Comparison of ENCODE assay signal across 9 cellular contexts in the genomic region with DNA sequence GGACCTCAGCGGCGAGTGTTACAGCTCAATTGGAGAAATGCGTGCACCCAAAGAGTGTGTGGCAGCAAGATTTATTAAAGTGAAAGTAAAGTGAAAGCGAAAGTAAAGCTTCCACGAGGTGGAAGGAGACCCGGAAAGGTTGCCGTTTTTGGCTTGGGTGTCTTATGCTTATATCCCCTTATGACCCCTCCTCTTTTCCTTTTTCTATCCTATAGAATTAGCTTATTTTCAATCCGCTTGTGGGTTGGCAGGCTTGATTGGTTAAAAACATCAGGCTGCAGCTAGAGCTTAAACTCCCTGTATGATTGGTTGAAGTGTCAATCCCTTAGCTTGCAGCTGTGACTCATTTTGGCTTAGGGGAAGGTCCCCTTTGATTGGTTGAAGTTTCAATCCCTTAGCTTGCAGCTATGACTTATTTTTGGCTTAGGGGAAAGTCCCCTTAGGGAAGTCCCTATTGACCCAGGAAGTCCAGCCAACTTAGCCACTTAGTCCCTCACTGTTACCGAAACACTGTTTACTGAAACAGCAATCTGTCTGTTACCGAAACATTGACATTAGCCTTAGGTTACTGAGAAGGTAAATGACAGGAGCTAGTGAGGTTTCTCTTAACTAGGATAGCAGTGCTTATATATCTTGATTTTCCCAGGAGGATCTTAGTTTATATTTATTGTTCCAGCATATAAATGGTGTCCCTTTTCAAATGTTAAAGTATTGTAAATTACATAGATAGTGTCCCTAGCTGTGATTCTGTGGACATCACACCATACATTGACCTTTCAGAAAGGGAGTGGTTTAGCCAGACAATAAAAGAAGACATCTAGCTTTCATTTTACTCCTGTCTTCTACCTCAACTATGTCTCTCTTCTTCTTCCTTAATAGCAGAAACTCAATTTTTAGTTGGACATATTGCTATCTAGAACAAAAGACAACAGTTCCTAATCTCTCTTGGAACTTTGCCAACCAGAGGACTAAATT.
A peak's percentile ranks its signal among the peaks of the same experiment; 100 is the strongest.
DNase-seq lines count a peak whose midpoint lies in the region; ATAC-seq and TF ChIP-seq lines count a peak whose summit lies in the region.
"Had no signal": no experiment of that assay in that cellular context is flagged by ENCODE, and none has a peak within 500 bp of the region (broad histone marks: within the 10 kb centered on the region; RNA-seq: fewer than 3 reads in every experiment).

No MANE protein-coding gene starts in this region.

- DNase-seq in A673 (ENCODE audit: low spot score) (peak; percentile 11), NCI-H774 (lab: John Stamatoyannopoulos, UW) (peak; percentile 37), right atrium auricular region (ENCODE audit: low spot score) (no peak), cerebellar cortex (ENCODE audit: low spot score) (no peak)
- peak; percentile 47 for DNase-seq in stimulated activated CD4-positive, alpha-beta T cell treated with anti-CD3 and anti-CD28 coated beads, Interleukin-4, amount 100 ng/mL, for 24 hours

- intact Hi-C loops in A673 (cut with micrococcal nuclease; ENCODE audit: unreplicated experiment), result no loop called here

- H3K27me3 Mint-ChIP-seq in activated T-helper 17 cell treated with anti-CD3 and anti-CD28 coated beads, Interleukin-2, amount 50 U/mL, for 72 hours, result peaks cover 8% of the 10 kb centered on the region

- peaks cover 7% of the 10 kb centered on the region for H3K4me1 Mint-ChIP-seq in activated T-helper 17 cell treated with anti-CD3 and anti-CD28 coated beads, Interleukin-2, amount 50 U/mL, for 72 hours

- peak; percentile 84 for ATAC-seq in GM18519 (IDR thresholded peaks at IDR 0.05; ENCODE audit: low FRiP score, unreplicated experiment)
- ATAC-seq in HG03039 (IDR thresholded peaks at IDR 0.05; ENCODE audit: unreplicated experiment), result peak; percentile 89
- ATAC-seq in activated T-helper 17 cell treated with anti-CD3 and anti-CD28 coated beads, Interleukin-2, amount 50 U/mL, for 72 hours (replicated peaks), result peak; percentile 86

- no peaks in the 10 kb centered on the region for H3K36me3 ChIP-seq in A673 (ENCODE audit: insufficient read depth, low read length, poor library complexity, severe bottlenecking)
- H3K36me3 ChIP-seq in right atrium auricular region, result no peaks in the 10 kb centered on the region

- H3K27ac ChIP-seq in A673 (ENCODE audit: low read depth, low read length, poor library complexity, severe bottlenecking), result no peak overlapping the region
- H3K27ac ChIP-seq in right atrium auricular region, result peak overlapping the region; percentile 30 to 53

- H3K27me3 ChIP-seq in A673 (replicated peaks; ENCODE audit: insufficient read depth, low read depth, low read length, poor library complexity), result no peaks in the 10 kb centered on the region
- no peaks in the 10 kb centered on the region for H3K27me3 ChIP-seq in right atrium auricular region

- H3K4me3 Mint-ChIP-seq in activated T-helper 17 cell treated with anti-CD3 and anti-CD28 coated beads, Interleukin-2, amount 50 U/mL, for 72 hours, result peak overlapping the region; percentile 78
- H3K4me3 Mint-ChIP-seq: neural crest cell had no signal

- CTCF ChIA-PET in A673 (lab: Charles Lee), result interaction anchor here (0.7 kb wide), 1 partner anchor 39 kb away, joined by 3 read pairs; no protein-coding TSS in a partner anchor

- no peaks in the 10 kb centered on the region for H3K36me3 Mint-ChIP-seq in activated T-helper 17 cell treated with anti-CD3 and anti-CD28 coated beads, Interleukin-2, amount 50 U/mL, for 72 hours (ENCODE audit: low read depth)

- peak overlapping the region; percentile 93 for H3K27ac Mint-ChIP-seq in activated T-helper 17 cell treated with anti-CD3 and anti-CD28 coated beads, Interleukin-2, amount 50 U/mL, for 72 hours

- no peaks in the 10 kb centered on the region for H3K4me1 ChIP-seq in A673 (ENCODE audit: insufficient read depth, low read length, poor library complexity, severe bottlenecking)
- no peaks in the 10 kb centered on the region for H3K4me1 ChIP-seq in right atrium auricular region

- POLR2A ChIA-PET in A673 (lab: Charles Lee; ENCODE audit: low non-redundant PET), result no interaction called here

- H3K9me3 ChIP-seq in A673 (ENCODE audit: low read depth, low read length, poor library complexity, severe bottlenecking) (no peaks in the 10 kb centered on the region), right atrium auricular region (no peaks in the 10 kb centered on the region)

- no peak for TF ChIP-seq CTCF in A673 (conservative IDR thresholded peaks at IDR 0.05; ENCODE audit: low read depth, low read length)
- TF ChIP-seq CTCF in right atrium auricular region (IDR thresholded peaks at IDR 0.05), result no peak

- H3K9me3 Mint-ChIP-seq in activated T-helper 17 cell treated with anti-CD3 and anti-CD28 coated beads, Interleukin-2, amount 50 U/mL, for 72 hours, result peaks cover 3% of the 10 kb centered on the region

- no TSS peak for BruUV-seq in A673 (replicated peaks; lab: Mats Ljungman, UMichigan)

- H3K4me3 ChIP-seq in A673 (ENCODE audit: low read depth, low read length, poor library complexity, severe bottlenecking) (peak overlapping the region; percentile 12), right atrium auricular region (peak overlapping the region; percentile 31 to 40)

Comparison
In these comparisons a context has a peak if more than half of its experiments do, and no peak if none do; other contexts are left out.
1. DNase-seq: peak in A673 (single experiment), NCI-H774 (single experiment) and stimulated activated CD4-positive, alpha-beta T cell treated with anti-CD3 and anti-CD28 coated beads, Interleukin-4, amount 100 ng/mL, for 24 hours (single experiment); none in right atrium auricular region (single experiment) and cerebellar cortex (single experiment).
2. Peak in every context shown above with its lines, with median percentiles within 50 percentile points of each other: ATAC-seq.